1 cellular context compared by ENCODE assay signal in genomic region chr1:231020816-231021215, GRCh38.
TF ChIP-seq lines count a peak whose summit lies in the region.

No MANE protein-coding gene starts in this region.

TF ChIP-seq in IMR-90, 13 proteins besides CTCF, POLR2A, EP300 and RAD21:
- no peak for TF ChIP-seq MAZ (IDR thresholded peaks at IDR 0.05; ENCODE audit: borderline replicate concordance, low read depth, low read length)
- no peak for TF ChIP-seq CHD1 (IDR thresholded peaks at IDR 0.05; ENCODE audit: low read depth, low read length)
TF ChIP-seq in IMR-90: peak in this region for 0.
